Comparison of ENCODE assay signal across 29 cellular contexts in genomic region chrX:155054255-155054654, GRCh38.
"Had no signal": no experiment of that assay in that cellular context is flagged by ENCODE, and none has a peak within 500 bp of the region (broad histone marks: within the 10 kb centered on the region; RNA-seq: fewer than 3 reads in every experiment).

No MANE protein-coding gene starts in this region.

- H3K27me3 ChIP-seq: brain microvascular endothelial cell, esophagus squamous epithelium, heart left ventricle had no signal

- H3K27me3 Mint-ChIP-seq: activated CD4-positive, alpha-beta memory T cell treated with anti-CD3 and anti-CD28 coated beads for 36 hours; activated CD4-positive, alpha-beta T cell treated with anti-CD3 and anti-CD28 coated beads for 36 hours; activated CD4-positive, alpha-beta T cell treated with anti-CD3 and anti-CD28 coated beads, Interleukin-2, amount 10 ng/mL, durations not matched to agents 24 days and 14 days; activated CD8-positive, alpha-beta memory T cell treated with anti-CD3 and anti-CD28 coated beads, Interleukin-2, amount 10 ng/mL, durations not matched to agents 7 days and 5 days; activated naive CD8-positive, alpha-beta T cell; dendritic cell treated with granulocyte-macrophage colony-stimulating factor and Interleukin-4, amounts not matched to agents 40 ng/mL and 50 ng/mL, for 4 days; effector memory CD8-positive, alpha-beta T cell had no signal

- H3K27ac Mint-ChIP-seq: activated CD4-positive, alpha-beta memory T cell treated with anti-CD3 and anti-CD28 coated beads for 36 hours; activated CD4-positive, alpha-beta T cell treated with anti-CD3 and anti-CD28 coated beads, Interleukin-2, amount 10 ng/mL, durations not matched to agents 24 days and 14 days; dendritic cell treated with granulocyte-macrophage colony-stimulating factor and Interleukin-4, amounts not matched to agents 40 ng/mL and 50 ng/mL, for 4 days had no signal

- DNase-seq: activated CD4-positive, alpha-beta memory T cell treated with anti-CD3 and anti-CD28 coated beads for 36 hours; activated CD4-positive, alpha-beta T cell treated with anti-CD3 and anti-CD28 coated beads for 36 hours; activated CD4-positive, alpha-beta T cell treated with anti-CD3 and anti-CD28 coated beads, Interleukin-2, amount 10 ng/mL, durations not matched to agents 24 days and 14 days; activated CD4-positive, CD25-positive, alpha-beta regulatory T cell; activated CD4-positive, CD25-positive, alpha-beta regulatory T cell treated with anti-CD3 and anti-CD28 coated beads, Interleukin-2, amount 50 U/mL, for 72 hours; activated CD8-positive, alpha-beta memory T cell treated with anti-CD3 and anti-CD28 coated beads, Interleukin-2, amount 10 ng/mL, durations not matched to agents 7 days and 5 days; activated CD8-positive, alpha-beta memory T cell treated with anti-CD3 and anti-CD28 coated beads, Interleukin-2, amount 50 U/mL, for 4 hours; activated CD8-positive, alpha-beta T cell treated with anti-CD3 and anti-CD28 coated beads, Interleukin-2, amount 10 ng/mL, durations not matched to agents 7 days and 5 days; activated effector memory CD4-positive, alpha-beta T cell treated with anti-CD3 and anti-CD28 coated beads, Interleukin-2, amount 50 U/mL, for 16 hours; activated naive CD4-positive, alpha-beta T cell treated with anti-CD3 and anti-CD28 coated beads for 36 hours; activated T-cell treated with anti-CD3 and anti-CD28 coated beads, Interleukin-2, amount 50 U/mL, for 1 hour; activated T-cell treated with anti-CD3 and anti-CD28 coated beads, Interleukin-2, amount 50 U/mL, for 48 hours; amniotic stem cell; anterior cingulate cortex; brain microvascular endothelial cell; caudate nucleus; dorsolateral prefrontal cortex; effector memory CD8-positive, alpha-beta T cell; esophagus squamous epithelium; glutamatergic neuron; heart left ventricle; T-helper 1 cell; T-helper 2 cell had no signal

- H3K9me3 ChIP-seq: esophagus squamous epithelium, heart left ventricle had no signal

- ATAC-seq: activated CD4-positive, alpha-beta T cell treated with anti-CD3 and anti-CD28 coated beads for 36 hours; activated CD8-positive, alpha-beta memory T cell treated with anti-CD3 and anti-CD28 coated beads, Interleukin-2, amount 10 ng/mL, durations not matched to agents 7 days and 5 days; activated CD8-positive, alpha-beta T cell treated with anti-CD3 and anti-CD28 coated beads, Interleukin-2, amount 10 ng/mL, durations not matched to agents 7 days and 5 days; effector memory CD8-positive, alpha-beta T cell; heart left ventricle had no signal

- H3K4me3 ChIP-seq: coronary artery, dorsolateral prefrontal cortex, esophagus squamous epithelium, heart left ventricle had no signal

- H3K36me3 ChIP-seq: brain microvascular endothelial cell had no signal

- H3K27ac ChIP-seq: brain microvascular endothelial cell, coronary artery, epithelial cell of prostate, esophagus squamous epithelium, heart left ventricle had no signal

- H3K36me3 Mint-ChIP-seq: activated naive CD8-positive, alpha-beta T cell had no signal

- H3K4me3 Mint-ChIP-seq: activated CD4-positive, alpha-beta memory T cell treated with anti-CD3 and anti-CD28 coated beads for 36 hours; activated CD4-positive, alpha-beta T cell treated with anti-CD3 and anti-CD28 coated beads for 36 hours; activated CD4-positive, alpha-beta T cell treated with anti-CD3 and anti-CD28 coated beads, Interleukin-2, amount 10 ng/mL, durations not matched to agents 24 days and 14 days; activated CD8-positive, alpha-beta memory T cell treated with anti-CD3 and anti-CD28 coated beads, Interleukin-2, amount 10 ng/mL, durations not matched to agents 7 days and 5 days; activated CD8-positive, alpha-beta T cell treated with anti-CD3 and anti-CD28 coated beads, Interleukin-2, amount 10 ng/mL, durations not matched to agents 7 days and 5 days; activated naive CD4-positive, alpha-beta T cell treated with anti-CD3 and anti-CD28 coated beads for 36 hours; activated naive CD8-positive, alpha-beta T cell; activated T-helper 1 cell treated with anti-CD3 and anti-CD28 coated beads, Interleukin-12 subunit alpha, Interleukin-12 subunit beta, Interleukin-2, Interleukin-4 antibody, amounts not matched to agents 30 ng/mL and 10 ng/mL and 1 ng/mL, durations not matched to agents 14 hours and 24 hours and 36 hours; dendritic cell treated with granulocyte-macrophage colony-stimulating factor and Interleukin-4, amounts not matched to agents 40 ng/mL and 50 ng/mL, for 4 days; effector memory CD8-positive, alpha-beta T cell had no signal

- FAIRE-seq: frontal cortex had no signal
